Comparison of ENCODE assay signal across 7 cellular contexts in the genomic region with DNA sequence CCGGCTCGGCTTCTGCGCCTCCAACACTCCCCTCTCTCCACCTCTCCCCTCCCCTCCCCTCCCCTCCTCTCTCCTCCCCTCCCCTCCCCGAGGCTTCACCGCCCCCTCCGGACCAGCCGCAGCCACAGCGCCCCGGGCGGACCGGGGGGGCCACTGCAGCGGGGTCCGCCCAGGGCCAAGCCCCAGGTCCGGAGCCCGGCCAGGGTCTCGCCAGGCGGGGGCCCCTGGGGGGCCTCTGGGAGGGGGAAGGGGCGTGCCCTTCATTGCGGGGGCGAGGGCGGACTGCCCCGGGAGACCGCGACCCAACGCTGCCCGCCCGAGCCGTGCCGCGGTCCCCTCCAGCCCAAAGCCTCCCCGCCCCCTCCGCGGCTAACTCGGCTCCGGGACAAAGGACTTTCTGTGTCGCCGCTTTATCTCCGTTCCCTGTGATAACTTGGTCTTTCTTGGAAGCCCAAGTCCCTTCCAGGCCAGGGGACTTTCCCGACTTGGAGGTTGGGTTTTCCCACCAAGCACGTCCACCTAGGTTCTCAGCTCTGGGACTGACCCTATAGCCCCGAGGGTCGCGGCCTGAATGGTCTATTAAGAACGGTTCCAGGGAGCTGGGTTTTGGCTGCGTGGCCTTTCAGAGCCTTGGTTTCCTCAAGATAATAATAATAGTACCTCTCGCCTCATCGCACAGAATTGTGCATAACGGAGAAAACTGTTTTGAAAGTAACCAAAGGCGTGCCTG.
DNase-seq lines count a peak whose midpoint lies in the region; ATAC-seq and TF ChIP-seq lines count a peak whose summit lies in the region.

TSS of gene UBQLN4 (minus strand) at position 29 of the 730 bp plus-strand sequence. CDS start 97 bp downstream, outside the sequence.

- TF ChIP-seq CTCF in GM13976 (IDR thresholded peaks at IDR 0.05; ENCODE audit: borderline replicate concordance, control extremely low read depth, extremely low read depth, insufficient read depth, missing control alignments), result peak; percentile 88

- DNase-seq in GM13976 (ENCODE audit: low spot score) (peak; percentile 95), NCI-H2227 (lab: John Stamatoyannopoulos, UW; ENCODE audit: unreplicated experiment) (peak; percentile 92), caudate nucleus (lab: John Stamatoyannopoulos, UW) (peak in 60 of 61 donors; percentile 31 to 95 (median 82)), islet precursor cell (peak; percentile 94)
- DNase-seq in activated CD4-positive, CD25-positive, alpha-beta regulatory T cell (lab: John Stamatoyannopoulos, UW), result peak; percentile 70 to 80 (median 75)
- peak; percentile 74 for DNase-seq in stimulated activated CD4-positive, alpha-beta T cell treated with anti-CD3 and anti-CD28 coated beads, Interleukin-15, amount 100 ng/mL, for 1 hour (ENCODE audit: low read depth in 1 of 2, low spot score in 1 of 2)

- peak; percentile 38 for ATAC-seq in HG03039 (IDR thresholded peaks at IDR 0.05; ENCODE audit: unreplicated experiment)

- in situ Hi-C loops in GM13976 (cut with MboI; ENCODE audit: low sequenced_read_pairs, unreplicated experiment), result no loop called here

- peak within 1 kb of the TSS; percentile 95 for H3K27ac ChIP-seq in caudate nucleus (ENCODE audit: low read depth, low read length)

Comparison
In these comparisons a context has a peak if more than half of its experiments do, and no peak if none do; other contexts are left out.
1. Peak in every context shown above with its lines: DNase-seq, ATAC-seq and H3K27ac ChIP-seq.